ENCODE assay signal across 1 cellular context in genomic region chr3:108131105-108131794, GRCh38.
A peak's percentile ranks its signal among the peaks of the same experiment; 100 is the strongest.
TF ChIP-seq lines count a peak whose summit lies in the region.

No MANE protein-coding gene starts in this region.

TF ChIP-seq in GM12878, 131 proteins besides CTCF, POLR2A, EP300 and RAD21:
- TF ChIP-seq, protein P1, sequence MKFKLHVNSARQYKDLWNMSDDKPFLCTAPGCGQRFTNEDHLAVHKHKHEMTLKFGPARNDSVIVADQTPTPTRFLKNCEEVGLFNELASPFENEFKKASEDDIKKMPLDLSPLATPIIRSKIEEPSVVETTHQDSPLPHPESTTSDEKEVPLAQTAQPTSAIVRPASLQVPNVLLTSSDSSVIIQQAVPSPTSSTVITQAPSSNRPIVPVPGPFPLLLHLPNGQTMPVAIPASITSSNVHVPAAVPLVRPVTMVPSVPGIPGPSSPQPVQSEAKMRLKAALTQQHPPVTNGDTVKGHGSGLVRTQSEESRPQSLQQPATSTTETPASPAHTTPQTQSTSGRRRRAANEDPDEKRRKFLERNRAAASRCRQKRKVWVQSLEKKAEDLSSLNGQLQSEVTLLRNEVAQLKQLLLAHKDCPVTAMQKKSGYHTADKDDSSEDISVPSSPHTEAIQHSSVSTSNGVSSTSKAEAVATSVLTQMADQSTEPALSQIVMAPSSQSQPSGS (IDR thresholded peaks at IDR 0.05; ENCODE audit: low read length): 0 out of 2 replicates have a peak, but pooled peaks have one; percentile 10
- TF ChIP-seq TCF3 (IDR thresholded peaks at IDR 0.05; ENCODE audit: borderline replicate concordance, insufficient read depth, low read depth, low read length) (no peak), RUNX3 (IDR thresholded peaks at IDR 0.05; ENCODE audit: low read length) (no peak), ZNF622 (IDR thresholded peaks at IDR 0.05) (no peak), EED (IDR thresholded peaks at IDR 0.05; ENCODE audit: low read depth) (no peak), TAF1 (IDR thresholded peaks at IDR 0.05; ENCODE audit: borderline replicate concordance, low read depth, low read length) (no peak), GABPA (IDR thresholded peaks at IDR 0.05; ENCODE audit: low read depth) (no peak), ZNF217 (IDR thresholded peaks at IDR 0.05) (no peak)
